Comparison of ENCODE assay signal across 25 cellular contexts in genomic region chr1:78472851-78473496, GRCh38. TPM values are rescaled to one million over a fixed set of nuclear protein-coding genes. Genes with fewer than 3 reads are reported as not detected.
"Had no signal": no experiment of that assay in that cellular context is flagged by ENCODE, and none has a peak within 500 bp of the region (broad histone marks: within the 10 kb centered on the region; RNA-seq: fewer than 3 reads in every experiment).

No MANE protein-coding gene starts in this region.

- H3K4me3 ChIP-seq: hepatocyte, left ventricle myocardium inferior, right atrium auricular region, skin epidermis, tibial nerve, uterus had no signal

- ATAC-seq: activated CD4-positive, alpha-beta T cell treated with anti-CD3 and anti-CD28 coated beads for 36 hours; natural killer cell treated with Interleukin-12 subunit alpha and Interleukin-12 subunit beta and Interleukin-15 and Interleukin-18, amount 100 ng/mL, for 72 hours; stimulated activated effector memory CD8-positive, alpha-beta T cell treated with anti-CD3 and anti-CD28 coated beads, Interleukin-12 subunit alpha, Interleukin-12 subunit beta, amount 100 ng/mL, for 72 hours; stimulated activated naive CD8-positive, alpha-beta T cell treated with anti-CD3 and anti-CD28 coated beads, Interleukin-15, amount 100 ng/mL, for 72 hours had no signal

- H3K9me3 ChIP-seq: left ventricle myocardium inferior, right atrium auricular region, tibial nerve, uterus had no signal

- H3K4me3 Mint-ChIP-seq: activated B cell treated with CpG ODN at 0.5 μM for 24 hours; activated CD4-positive, alpha-beta T cell treated with anti-CD3 and anti-CD28 coated beads for 36 hours; activated naive CD8-positive, alpha-beta T cell treated with anti-CD3 and anti-CD28 coated beads, Interleukin-2, amount 10 ng/mL, durations not matched to agents 7 days and 5 days; immature natural killer cell; natural killer cell treated with Interleukin-12 subunit alpha and Interleukin-12 subunit beta and Interleukin-15 and Interleukin-18, amount 100 ng/mL, for 72 hours; stimulated activated effector memory CD8-positive, alpha-beta T cell treated with anti-CD3 and anti-CD28 coated beads, Interleukin-12 subunit alpha, Interleukin-12 subunit beta, amount 100 ng/mL, for 72 hours; stimulated activated naive CD8-positive, alpha-beta T cell treated with anti-CD3 and anti-CD28 coated beads, Interleukin-15, amount 100 ng/mL, for 72 hours had no signal

- DNase-seq: activated B cell treated with CpG ODN at 0.5 μM for 24 hours; activated CD4-positive, alpha-beta T cell treated with anti-CD3 and anti-CD28 coated beads for 36 hours; activated CD4-positive, alpha-beta T cell treated with anti-CD3 and anti-CD28 coated beads, Interleukin-2, amount 50 U/mL, for 48 hours; activated CD8-positive, alpha-beta memory T cell treated with anti-CD3 and anti-CD28 coated beads, Interleukin-2, amount 50 U/mL, for 48 hours; activated naive CD4-positive, alpha-beta T cell treated with Interleukin-2 at 50 U/mL for 16 hours; activated naive CD8-positive, alpha-beta T cell treated with anti-CD3 and anti-CD28 coated beads, Interleukin-2, amount 10 ng/mL, durations not matched to agents 7 days and 5 days; activated T-cell treated with anti-CD3 and anti-CD28 coated beads, Interleukin-2, amount 50 U/mL, for 48 hours; amygdala; erythroblast; foreskin melanocyte; immature natural killer cell; left ventricle myocardium inferior; stimulated activated CD4-positive, alpha-beta T cell treated with anti-CD3 and anti-CD28 coated beads, Interleukin-1b, Interleukin-23, amount 100 ng/mL, for 48 hours; stimulated activated naive CD8-positive, alpha-beta T cell treated with anti-CD3 and anti-CD28 coated beads, Interleukin-15, amount 100 ng/mL, for 72 hours; T-helper 9 cell; uterus had no signal

- H3K79me2 ChIP-seq: hepatocyte had no signal

- H3K27ac ChIP-seq: hepatocyte, left ventricle myocardium inferior, right atrium auricular region, skin epidermis, uterus had no signal

- H3K27me3 ChIP-seq: hepatocyte, right atrium auricular region, tibial nerve, uterus had no signal

- H3K4me1 Mint-ChIP-seq: activated B cell treated with CpG ODN at 0.5 μM for 24 hours; activated CD4-positive, alpha-beta T cell treated with anti-CD3 and anti-CD28 coated beads for 36 hours; activated naive CD8-positive, alpha-beta T cell treated with anti-CD3 and anti-CD28 coated beads, Interleukin-2, amount 10 ng/mL, durations not matched to agents 7 days and 5 days; immature natural killer cell; stimulated activated effector memory CD8-positive, alpha-beta T cell treated with anti-CD3 and anti-CD28 coated beads, Interleukin-12 subunit alpha, Interleukin-12 subunit beta, amount 100 ng/mL, for 72 hours; stimulated activated naive CD8-positive, alpha-beta T cell treated with anti-CD3 and anti-CD28 coated beads, Interleukin-15, amount 100 ng/mL, for 72 hours had no signal

- H3K36me3 Mint-ChIP-seq: activated naive CD8-positive, alpha-beta T cell treated with anti-CD3 and anti-CD28 coated beads, Interleukin-2, amount 10 ng/mL, durations not matched to agents 7 days and 5 days; immature natural killer cell; natural killer cell treated with Interleukin-12 subunit alpha and Interleukin-12 subunit beta and Interleukin-15 and Interleukin-18, amount 100 ng/mL, for 72 hours; stimulated activated effector memory CD8-positive, alpha-beta T cell treated with anti-CD3 and anti-CD28 coated beads, Interleukin-12 subunit alpha, Interleukin-12 subunit beta, amount 100 ng/mL, for 72 hours had no signal

- H3K27me3 Mint-ChIP-seq: activated B cell treated with CpG ODN at 0.5 μM for 24 hours; activated naive CD8-positive, alpha-beta T cell treated with anti-CD3 and anti-CD28 coated beads, Interleukin-2, amount 10 ng/mL, durations not matched to agents 7 days and 5 days; natural killer cell treated with Interleukin-12 subunit alpha and Interleukin-12 subunit beta and Interleukin-15 and Interleukin-18, amount 100 ng/mL, for 72 hours; stimulated activated naive CD8-positive, alpha-beta T cell treated with anti-CD3 and anti-CD28 coated beads, Interleukin-15, amount 100 ng/mL, for 72 hours had no signal

- H3K4me2 ChIP-seq: hepatocyte had no signal

- H3K27ac Mint-ChIP-seq: activated B cell treated with CpG ODN at 0.5 μM for 24 hours; activated CD4-positive, alpha-beta T cell treated with anti-CD3 and anti-CD28 coated beads for 36 hours; activated naive CD8-positive, alpha-beta T cell treated with anti-CD3 and anti-CD28 coated beads, Interleukin-2, amount 10 ng/mL, durations not matched to agents 7 days and 5 days; immature natural killer cell; natural killer cell treated with Interleukin-12 subunit alpha and Interleukin-12 subunit beta and Interleukin-15 and Interleukin-18, amount 100 ng/mL, for 72 hours; progenitor cell of endocrine pancreas; stimulated activated effector memory CD8-positive, alpha-beta T cell treated with anti-CD3 and anti-CD28 coated beads, Interleukin-12 subunit alpha, Interleukin-12 subunit beta, amount 100 ng/mL, for 72 hours; stimulated activated naive CD8-positive, alpha-beta T cell treated with anti-CD3 and anti-CD28 coated beads, Interleukin-15, amount 100 ng/mL, for 72 hours had no signal

- H3K36me3 ChIP-seq: left ventricle myocardium inferior, right atrium auricular region, tibial nerve, uterus had no signal

- H2AFZ ChIP-seq: hepatocyte had no signal

- H3K4me1 ChIP-seq: left ventricle myocardium inferior, right atrium auricular region, uterus had no signal

- H3K9me3 Mint-ChIP-seq: activated B cell treated with CpG ODN at 0.5 μM for 24 hours; activated naive CD8-positive, alpha-beta T cell treated with anti-CD3 and anti-CD28 coated beads, Interleukin-2, amount 10 ng/mL, durations not matched to agents 7 days and 5 days; stimulated activated naive CD8-positive, alpha-beta T cell treated with anti-CD3 and anti-CD28 coated beads, Interleukin-15, amount 100 ng/mL, for 72 hours had no signal

RNA-seq across cellular contexts. Expression of gene PTGFR, which starts 17.8 kb away (rescaled TPM):
- total RNA-seq: activated B cell treated with CpG ODN at 0.5 μM for 24 hours; activated CD4-positive, alpha-beta T cell treated with anti-CD3 and anti-CD28 coated beads for 36 hours; activated CD8-positive, alpha-beta memory T cell treated with anti-CD3 and anti-CD28 coated beads for 36 hours; activated naive CD8-positive, alpha-beta T cell treated with anti-CD3 and anti-CD28 coated beads, Interleukin-2, amount 10 ng/mL, durations not matched to agents 7 days and 5 days; natural killer cell treated with Interleukin-12 subunit alpha and Interleukin-12 subunit beta and Interleukin-15 and Interleukin-18, amount 100 ng/mL, for 72 hours; progenitor cell of endocrine pancreas; T-helper 1 cell treated with Interleukin-12 subunit alpha and Interleukin-12 subunit beta and Interleukin-4 antibody, amounts not matched to agents 30 ng/mL and 1 ng/mL, for 36 hours had no signal
- polyA plus RNA-seq: immature natural killer cell had no signal
